In the genomic region with DNA sequence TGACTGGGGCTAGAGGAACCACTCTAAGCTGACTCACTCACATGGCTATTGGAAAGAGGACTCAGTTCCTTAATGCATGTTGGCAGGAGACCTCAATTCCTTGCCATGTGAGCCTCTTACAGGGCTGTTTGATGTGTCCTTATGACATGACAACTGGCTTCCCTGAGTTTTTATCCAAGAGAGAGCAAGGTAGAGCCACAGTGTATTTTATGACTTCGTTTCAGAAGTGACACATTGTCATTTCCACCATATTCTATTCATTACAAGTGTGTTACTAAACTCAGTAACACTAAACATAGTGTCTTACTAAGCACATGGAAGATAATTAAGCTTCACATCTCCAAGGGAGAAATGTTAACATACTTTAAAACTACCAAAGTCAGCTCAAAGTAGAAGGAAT, we compare ENCODE assay signal across 34 cellular contexts.
"Had no signal": no experiment of that assay in that cellular context is flagged by ENCODE, and none has a peak within 500 bp of the region (broad histone marks: within the 10 kb centered on the region; RNA-seq: fewer than 3 reads in every experiment).

No MANE protein-coding gene starts in this region.

- DNase-seq: Karpas-422, Kasumi-1, KG1, MG63, MM.1S, MV-4-11, NCI-H1048, NCI-H1092, NCI-H1092 treated with DMSO at 0.1 percent for 48 hours, NCI-H1105, NCI-H1105 treated with DMSO at 0.1 percent for 48 hours, NCI-H1417, NCI-H1417 treated with DMSO at 0.1 percent for 48 hours, NCI-H1436, NCI-H1436 treated with DMSO at 0.1 percent for 48 hours, NCI-H146, NCI-H1694, NCI-H1694 treated with DMSO at 0.1 percent for 48 hours, NCI-H187, NCI-H187 treated with DMSO at 0.1 percent for 48 hours, NCI-H1930, NCI-H2029, NCI-H2029 treated with DMSO at 0.1 percent for 48 hours, NCI-H2081, NCI-H2081 treated with DMSO at 0.1 percent for 48 hours, NCI-H2107, NCI-H2171, NCI-H2171 treated with DMSO at 0.1 percent for 48 hours, NCI-H2227 treated with DMSO at 0.1 percent for 48 hours, NCI-H226, NCI-H345, NCI-H446, NCI-H446 treated with DMSO at 0.1 percent for 48 hours, NCI-H510A had no signal
